Comparison of ENCODE assay signal across 9 cellular contexts in the genomic region with DNA sequence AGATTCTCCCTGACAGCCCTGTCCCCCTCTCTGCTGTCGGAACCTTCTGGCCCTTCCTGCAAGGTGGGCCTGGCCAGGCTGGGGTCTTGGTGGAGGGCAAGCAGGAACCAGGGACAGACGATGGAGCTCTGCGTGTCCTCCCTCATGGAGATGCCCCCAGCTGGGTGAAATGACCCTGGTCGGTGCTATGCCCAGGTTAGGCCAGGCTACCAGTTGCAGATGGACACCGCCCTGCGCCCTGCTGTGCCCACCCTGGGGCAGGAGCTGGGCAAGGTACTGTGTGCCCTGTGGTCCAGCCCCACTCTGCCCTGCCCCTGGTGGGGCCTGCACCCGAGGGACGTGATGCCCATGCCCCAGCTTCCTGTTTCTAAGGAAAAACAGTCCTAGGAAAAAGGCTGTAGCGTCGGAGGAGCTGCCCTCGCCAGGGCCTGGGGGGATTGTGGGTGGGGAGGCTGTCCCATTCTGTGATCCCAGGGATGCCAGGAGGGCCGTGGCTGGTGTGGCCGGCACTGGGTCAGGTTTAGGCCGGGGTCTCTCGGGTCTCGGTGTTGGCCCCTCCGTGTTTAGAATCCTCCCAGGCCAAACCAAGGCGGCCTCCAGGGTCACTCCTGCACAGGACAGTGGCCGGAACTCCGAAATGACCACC.
DNase-seq lines count a peak whose midpoint lies in the region; ATAC-seq and TF ChIP-seq lines count a peak whose summit lies in the region.
"Had no signal": no experiment of that assay in that cellular context is flagged by ENCODE, and none has a peak within 500 bp of the region (broad histone marks: within the 10 kb centered on the region; RNA-seq: fewer than 3 reads in every experiment).

No MANE protein-coding gene starts in this region.

- H3K36me3 ChIP-seq in HCT116 (ENCODE audit: control insufficient read depth in 1 of 2, insufficient read depth in 2 of 2, low read length in 2 of 2) (peaks cover 0 to 4% of the 10 kb centered on the region in 2 experiments; a peak in 1 of 4 replicates), Karpas-422 (ENCODE audit: insufficient read depth, low read length) (no peaks in the 10 kb centered on the region)

- H3K4me2 ChIP-seq in HCT116 (ENCODE audit: low read length) (peak overlapping the region; percentile 73), Karpas-422 (ENCODE audit: low read depth, low read length, poor library complexity, severe bottlenecking) (no peak overlapping the region)

- no peaks in the 10 kb centered on the region for H3K27me3 ChIP-seq in HCT116 (ENCODE audit: insufficient read depth, low read length)
- no peaks in the 10 kb centered on the region for H3K27me3 ChIP-seq in Karpas-422 (ENCODE audit: low read length)

- no peak for TF ChIP-seq CTCF in HCT116 (IDR thresholded peaks at IDR 0.05 in 2 of 3, conservative IDR thresholded peaks at IDR 0.05 in 1 of 3; ENCODE audit: borderline replicate concordance in 1 of 3, insufficient read depth in 1 of 3, low read depth in 2 of 3, low read length in 2 of 3)

- H3K9me3 Mint-ChIP-seq in activated T-helper 17 cell treated with anti-CD3 and anti-CD28 coated beads, Interleukin-2, amount 50 U/mL, for 72 hours = no peaks in the 10 kb centered on the region
- no peaks in the 10 kb centered on the region for H3K9me3 Mint-ChIP-seq in stimulated activated effector memory CD8-positive, alpha-beta T cell treated with anti-CD3 and anti-CD28 coated beads, Interleukin-12 subunit alpha, Interleukin-12 subunit beta, amount 100 ng/mL, for 72 hours

- no peak for TF ChIP-seq POLR2A in HCT116 (IDR thresholded peaks at IDR 0.05; ENCODE audit: borderline replicate concordance, extremely low read depth, insufficient read depth, insufficient read length)

- TSS peak; percentile 49 for BruUV-seq in HCT116 (replicated peaks; lab: Mats Ljungman, UMichigan)

- CTCF ChIA-PET in HCT116 (lab: Charles Lee) = interaction anchor here (0.6 to 1.3 kb wide), 2 partner anchors 68 to 119 kb away, joined by 3 read pairs; a partner anchor contains a TSS

- H3K4me3 ChIP-seq in HCT116 (replicated peaks in 1 of 2; ENCODE audit: low read depth in 1 of 2, low read length in 2 of 2) (peak overlapping the region; percentile 45 to 53), iPS-11a (ENCODE audit: low read depth, low read length) (peak overlapping the region; percentile 24), Karpas-422 (ENCODE audit: low read length) (no peak overlapping the region)

- H3K9me2 ChIP-seq in HCT116 (ENCODE audit: insufficient read depth) (no peaks in the 10 kb centered on the region), Karpas-422 (replicated peaks; ENCODE audit: insufficient read depth, low read length) (no peaks in the 10 kb centered on the region)

- H3K9ac ChIP-seq in HCT116 (ENCODE audit: low read length) (peak overlapping the region; percentile 63), Karpas-422 (ENCODE audit: low read length) (no peak overlapping the region)

- ATAC-seq in HCT116 (no peak), HG02840 (IDR thresholded peaks at IDR 0.05; ENCODE audit: low FRiP score, unreplicated experiment) (no peak)
- ATAC-seq in activated T-helper 17 cell treated with anti-CD3 and anti-CD28 coated beads, Interleukin-2, amount 50 U/mL, for 72 hours (replicated peaks) = no peak
- no peak for ATAC-seq in stimulated activated effector memory CD8-positive, alpha-beta T cell treated with anti-CD3 and anti-CD28 coated beads, Interleukin-12 subunit alpha, Interleukin-12 subunit beta, amount 100 ng/mL, for 72 hours

- peaks cover 4% of the 10 kb centered on the region for H3K36me3 Mint-ChIP-seq in activated T-helper 17 cell treated with anti-CD3 and anti-CD28 coated beads, Interleukin-2, amount 50 U/mL, for 72 hours (ENCODE audit: low read depth)
- peaks cover 23% of the 10 kb centered on the region for H3K36me3 Mint-ChIP-seq in stimulated activated effector memory CD8-positive, alpha-beta T cell treated with anti-CD3 and anti-CD28 coated beads, Interleukin-12 subunit alpha, Interleukin-12 subunit beta, amount 100 ng/mL, for 72 hours

- H3K4me1 ChIP-seq in HCT116 (ENCODE audit: control insufficient read depth in 1 of 2, insufficient read depth in 2 of 2, low read length in 2 of 2) (peaks cover 16 to 53% of the 10 kb centered on the region in 2 experiments), Karpas-422 (ENCODE audit: low read length) (no peaks in the 10 kb centered on the region)

- intact Hi-C loops in HCT116 (cut with micrococcal nuclease) = no loop called here

- POLR2A ChIA-PET in HCT116 (lab: Charles Lee) = no interaction called here

- H3K79me2 ChIP-seq in HCT116 (ENCODE audit: insufficient read depth, low read length) (no peaks in the 10 kb centered on the region), Karpas-422 (ENCODE audit: low read length) (no peaks in the 10 kb centered on the region)

- H3K4me1 Mint-ChIP-seq in activated T-helper 17 cell treated with anti-CD3 and anti-CD28 coated beads, Interleukin-2, amount 50 U/mL, for 72 hours = no peaks in the 10 kb centered on the region
- peaks cover 7% of the 10 kb centered on the region for H3K4me1 Mint-ChIP-seq in stimulated activated effector memory CD8-positive, alpha-beta T cell treated with anti-CD3 and anti-CD28 coated beads, Interleukin-12 subunit alpha, Interleukin-12 subunit beta, amount 100 ng/mL, for 72 hours

- peak overlapping the region; percentile 22 for H3K4me3 Mint-ChIP-seq in activated T-helper 17 cell treated with anti-CD3 and anti-CD28 coated beads, Interleukin-2, amount 50 U/mL, for 72 hours
- peak overlapping the region; percentile 49 for H3K4me3 Mint-ChIP-seq in stimulated activated effector memory CD8-positive, alpha-beta T cell treated with anti-CD3 and anti-CD28 coated beads, Interleukin-12 subunit alpha, Interleukin-12 subunit beta, amount 100 ng/mL, for 72 hours

- H3K27ac ChIP-seq in HCT116 (ENCODE audit: low read depth, low read length) (peak overlapping the region; percentile 69; the same call in 1 of the 2 replicates), Karpas-422 (ENCODE audit: low read length) (no peak overlapping the region)
- H3K27ac ChIP-seq: HL-60 had no signal

- H4K20me1 ChIP-seq in HCT116 (ENCODE audit: insufficient read depth) (no peaks in the 10 kb centered on the region), Karpas-422 (ENCODE audit: insufficient read depth, low read depth, low read length) (no peaks in the 10 kb centered on the region)

- no peak overlapping the region for H3K27ac Mint-ChIP-seq in activated T-helper 17 cell treated with anti-CD3 and anti-CD28 coated beads, Interleukin-2, amount 50 U/mL, for 72 hours
- peak overlapping the region; percentile 69 for H3K27ac Mint-ChIP-seq in stimulated activated effector memory CD8-positive, alpha-beta T cell treated with anti-CD3 and anti-CD28 coated beads, Interleukin-12 subunit alpha, Interleukin-12 subunit beta, amount 100 ng/mL, for 72 hours

- DNase-seq in HCT116 (ENCODE audit: low read depth, low spot score) (no peak), globus pallidus (ENCODE audit: low spot score) (no peak), midbrain (lab: John Stamatoyannopoulos, UW) (no peak), Karpas-422 (no peak)
- DNase-seq in stimulated activated effector memory CD8-positive, alpha-beta T cell treated with anti-CD3 and anti-CD28 coated beads, Interleukin-12 subunit alpha, Interleukin-12 subunit beta, amount 100 ng/mL, for 72 hours (ENCODE audit: low spot score in 2 of 2) = no peak

- H3K9me3 ChIP-seq in HCT116 (ENCODE audit: control insufficient read depth in 1 of 2, insufficient read depth in 1 of 2, low read depth in 1 of 2, low read length in 2 of 2) = no peaks in the 10 kb centered on the region
- H3K9me3 ChIP-seq in Karpas-422 (ENCODE audit: low read length) = no peaks in the 10 kb centered on the region

- H2AFZ ChIP-seq in HCT116 (ENCODE audit: low read depth, low read length, poor library complexity, severe bottlenecking) (no peak overlapping the region), Karpas-422 (ENCODE audit: low read length) (no peak overlapping the region)

- H3K27me3 Mint-ChIP-seq in activated T-helper 17 cell treated with anti-CD3 and anti-CD28 coated beads, Interleukin-2, amount 50 U/mL, for 72 hours = no peaks in the 10 kb centered on the region

- RAD21 ChIA-PET in HCT116 (lab: Charles Lee; ENCODE audit: low non-redundant PET in 1 of 2, low total read pairs in 2 of 2, uncharacterized antibody in 2 of 2, unreplicated experiment in 2 of 2) = interaction anchor here in 1 of 2 experiments (0.7 kb wide), 1 partner anchor 135 kb away, joined by 3 read pairs; no protein-coding TSS in a partner anchor

- no peak for TF ChIP-seq RAD21 in HCT116 (IDR thresholded peaks at IDR 0.05; ENCODE audit: low read depth)

TF ChIP-seq in HCT116, 20 proteins besides CTCF, POLR2A, EP300 and RAD21:
- TF ChIP-seq ZNF274 (IDR thresholded peaks at IDR 0.05; ENCODE audit: low read depth, low read length) (no peak), SP1 (IDR thresholded peaks at IDR 0.05; ENCODE audit: low read depth) (no peak), ZFX (IDR thresholded peaks at IDR 0.05) (no peak), CEBPB (IDR thresholded peaks at IDR 0.05; ENCODE audit: low read depth) (no peak), SRF (IDR thresholded peaks at IDR 0.05; ENCODE audit: low read depth) (no peak), ELF1 (IDR thresholded peaks at IDR 0.05; ENCODE audit: borderline replicate concordance, low read depth) (no peak)
- TF ChIP-seq, protein P1, sequence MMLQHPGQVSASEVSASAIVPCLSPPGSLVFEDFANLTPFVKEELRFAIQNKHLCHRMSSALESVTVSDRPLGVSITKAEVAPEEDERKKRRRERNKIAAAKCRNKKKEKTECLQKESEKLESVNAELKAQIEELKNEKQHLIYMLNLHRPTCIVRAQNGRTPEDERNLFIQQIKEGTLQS (IDR thresholded peaks at IDR 0.05) = no peak
- TF ChIP-seq, protein P2, sequence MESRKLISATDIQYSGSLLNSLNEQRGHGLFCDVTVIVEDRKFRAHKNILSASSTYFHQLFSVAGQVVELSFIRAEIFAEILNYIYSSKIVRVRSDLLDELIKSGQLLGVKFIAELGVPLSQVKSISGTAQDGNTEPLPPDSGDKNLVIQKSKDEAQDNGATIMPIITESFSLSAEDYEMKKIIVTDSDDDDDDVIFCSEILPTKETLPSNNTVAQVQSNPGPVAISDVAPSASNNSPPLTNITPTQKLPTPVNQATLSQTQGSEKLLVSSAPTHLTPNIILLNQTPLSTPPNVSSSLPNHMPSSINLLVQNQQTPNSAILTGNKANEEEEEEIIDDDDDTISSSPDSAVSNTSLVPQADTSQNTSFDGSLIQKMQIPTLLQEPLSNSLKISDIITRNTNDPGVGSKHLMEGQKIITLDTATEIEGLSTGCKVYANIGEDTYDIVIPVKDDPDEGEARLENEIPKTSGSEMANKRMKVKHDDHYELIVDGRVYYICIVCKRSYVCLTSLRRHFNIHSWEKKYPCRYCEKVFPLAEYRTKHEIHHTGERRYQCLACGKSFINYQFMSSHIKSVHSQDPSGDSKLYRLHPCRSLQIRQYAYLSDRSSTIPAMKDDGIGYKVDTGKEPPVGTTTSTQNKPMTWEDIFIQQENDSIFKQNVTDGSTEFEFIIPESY (IDR thresholded peaks at IDR 0.05; ENCODE audit: extremely low read depth, insufficient replicate concordance, low read length) = no peak
TF ChIP-seq in HCT116: peak in this region for 0.
